ENCODE assay signal across 24 cellular contexts in the genomic region with DNA sequence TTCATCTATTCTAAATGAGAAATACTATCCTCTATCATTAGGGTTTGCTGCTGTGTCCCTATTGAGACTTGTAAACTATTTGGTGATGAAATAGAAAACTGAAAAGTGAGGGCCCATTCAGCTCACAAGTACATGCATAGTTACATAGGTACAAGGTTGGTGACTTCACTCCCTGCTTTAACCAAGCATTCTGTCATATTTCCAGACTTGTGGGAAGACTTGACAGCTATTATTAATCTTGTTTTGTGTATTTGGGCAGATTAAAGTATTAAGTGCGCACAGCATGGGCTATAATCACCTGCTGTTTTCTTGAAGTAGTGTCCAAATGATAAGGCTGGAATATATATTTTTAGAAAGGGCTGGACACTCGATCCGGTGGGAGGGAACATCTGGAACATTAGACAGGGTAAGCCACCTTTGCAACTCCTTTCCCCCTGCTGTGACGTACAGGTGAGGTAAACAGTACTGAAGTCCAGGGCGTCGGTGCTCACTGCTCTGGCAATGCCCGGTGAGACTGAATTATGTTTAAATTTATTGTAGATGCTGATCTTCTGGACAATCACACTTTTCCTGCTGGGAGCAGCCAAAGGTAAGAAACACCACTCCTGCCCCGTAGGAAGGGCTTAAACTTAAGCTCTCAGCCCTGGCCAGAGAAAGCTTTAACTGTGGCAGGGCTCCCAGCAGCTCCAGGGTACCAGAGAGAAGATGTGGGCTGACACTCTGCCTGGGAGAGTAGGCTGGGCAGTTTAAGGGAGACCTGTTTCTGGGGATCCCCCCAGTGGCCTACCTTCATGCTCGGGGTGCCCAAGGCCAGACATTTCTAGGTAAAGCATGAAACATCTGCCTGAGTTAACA. TPM values are rescaled to one million over a fixed set of nuclear protein-coding genes. Genes with fewer than 3 reads are reported as not detected.
DNase-seq lines count a peak whose midpoint lies in the region; ATAC-seq, FAIRE-seq and TF ChIP-seq lines count a peak whose summit lies in the region.
"Had no signal": no experiment of that assay in that cellular context is flagged by ENCODE, and none has a peak within 500 bp of the region (broad histone marks: within the 10 kb centered on the region; RNA-seq: fewer than 3 reads in every experiment).

A gene (plus strand): TSS at position 370 of the 855 bp plus-strand sequence. CDS start 171 bp downstream, at position 541.

- TF ChIP-seq CTCF in HEK293 (tag by site-specific recombination; IDR thresholded peaks at IDR 0.05): no peak
- no peak for TF ChIP-seq CTCF in left lung (IDR thresholded peaks at IDR 0.05)
- TF ChIP-seq CTCF in CD14-positive monocyte (IDR thresholded peaks at IDR 0.05): no peak
- TF ChIP-seq CTCF in heart right ventricle (IDR thresholded peaks at IDR 0.05): no peak

- peak within 1 kb of the TSS in 1 of 7 donors; percentile 54 for H3K27ac Mint-ChIP-seq in CD14-positive monocyte

- WGBS in small intestine, 3 donors: 16 to 56% (median 33%) methylated on average over 9 of the region's 9 CpGs
- 68 to 70% methylated on average over 9 of the region's 9 CpGs for WGBS in heart right ventricle, 2 donors

- H3K36me3 ChIP-seq in HEK293 (ENCODE audit: control insufficient read depth in 2 of 2, insufficient read depth in 1 of 2, low read length in 2 of 2) (no peaks in the 10 kb centered on the region), left lung (no peaks in the 10 kb centered on the region), small intestine (ENCODE audit: control insufficient read depth in 2 of 2, insufficient read depth in 2 of 2, low read length in 2 of 2) (no peaks in the 10 kb centered on the region), heart right ventricle (no peaks in the 10 kb centered on the region)
- H3K36me3 ChIP-seq: BE2C, SJSA1 had no signal

- CTCF ChIA-PET in HEK293 (lab: Yijun Ruan, JAX): no interaction called here

- DNase-seq in NCI-H69 (lab: John Stamatoyannopoulos, UW) (peak; percentile 40), left lung (no peak), small intestine (peak; percentile 68), CD14-positive monocyte (ENCODE audit: low spot score) (no peak), heart right ventricle (no peak)
- DNase-seq: 8988T, ACHN, BE2C, Calu3, DND-41, NCI-H1048, NCI-H1436, NCI-H187, NCI-H226, NCI-H510A, PC-9 had no signal

- intact Hi-C loops in left lung (cut with DNase I): no loop called here
- intact Hi-C loops in CD14-positive monocyte (cut with micrococcal nuclease): no loop called here
- intact Hi-C loops in heart right ventricle (cut with DNase I): no loop called here

- H3K9me3 ChIP-seq in HEK293 (ENCODE audit: control insufficient read depth, insufficient read depth, low read depth, low read length) (no peaks in the 10 kb centered on the region), left lung (no peaks in the 10 kb centered on the region), small intestine (ENCODE audit: control insufficient read depth, low read depth) (no peaks in the 10 kb centered on the region), heart right ventricle (peaks cover 0 to 7% (median 0%) of the 10 kb centered on the region in 11 donors)
- H3K9me3 ChIP-seq: BE2C, SJSA1 had no signal

- no peaks in the 10 kb centered on the region for H3K36me3 Mint-ChIP-seq in CD14-positive monocyte

- H3K27me3 ChIP-seq in left lung (no peaks in the 10 kb centered on the region), small intestine (ENCODE audit: control insufficient read depth in 2 of 2, insufficient read depth in 2 of 2, low read length in 2 of 2) (no peaks in the 10 kb centered on the region), heart right ventricle (peaks cover 0 to 11% (median 0%) of the 10 kb centered on the region in 7 donors)
- H3K27me3 ChIP-seq: BE2C, SJSA1 had no signal

- H3K27me3 Mint-ChIP-seq in CD14-positive monocyte (ENCODE audit: low read depth in 3 of 3): peaks cover 0 to 5% (median 2%) of the 10 kb centered on the region in 3 donors

- H3K9me3 Mint-ChIP-seq in CD14-positive monocyte: peaks cover 0 to 3% (median 1%) of the 10 kb centered on the region in 7 donors

- POLR2A ChIA-PET in HEK293 (lab: Yijun Ruan, JAX): no interaction called here

- H3K4me1 Mint-ChIP-seq in CD14-positive monocyte: no peaks in the 10 kb centered on the region

- no peak within 1 kb of the TSS for H3K4me3 Mint-ChIP-seq in CD14-positive monocyte

- no peak for FAIRE-seq in small intestine (lab: Jason Lieb, UNC)
- FAIRE-seq: GM12892 had no signal

- no peak within 1 kb of the TSS for H3K4me3 ChIP-seq in HEK293 (ENCODE audit: low read depth, low read length)
- no peak within 1 kb of the TSS for H3K4me3 ChIP-seq in left lung
- H3K4me3 ChIP-seq in small intestine (ENCODE audit: low read depth in 1 of 2, low read length in 2 of 2): no peak within 1 kb of the TSS
- H3K4me3 ChIP-seq in heart right ventricle: no peak within 1 kb of the TSS
- H3K4me3 ChIP-seq: PC-9, SJSA1 had no signal

- H3K4me1 ChIP-seq in HEK293 (ENCODE audit: control insufficient read depth, insufficient read depth, low read length) (peaks cover 9% of the 10 kb centered on the region), left lung (no peaks in the 10 kb centered on the region), small intestine (ENCODE audit: control insufficient read depth in 2 of 2, insufficient read depth in 1 of 2, low read depth in 1 of 2, low read length in 1 of 2) (peaks cover 0 to 9% of the 10 kb centered on the region in 2 donors), heart right ventricle (no peaks in the 10 kb centered on the region)
- H3K4me1 ChIP-seq: BE2C, SJSA1 had no signal

- ATAC-seq in left lung (peak; percentile 63), GM19324 (IDR thresholded peaks at IDR 0.05; ENCODE audit: low FRiP score, unreplicated experiment) (no peak), heart right ventricle (no peak)
- ATAC-seq: Right ventricle myocardium inferior had no signal

- H3K27ac ChIP-seq in HEK293 (ENCODE audit: extremely low read depth, low read depth, low read length) (peak within 1 kb of the TSS; percentile 24; the same call in 1 of the 2 replicates), left lung (no peak within 1 kb of the TSS), small intestine (ENCODE audit: low read depth in 1 of 2, low read length in 1 of 2) (no peak within 1 kb of the TSS), heart right ventricle (no peak within 1 kb of the TSS)
- H3K27ac ChIP-seq: PC-9, SJSA1 had no signal

TF ChIP-seq in HEK293, 187 proteins besides CTCF, POLR2A, EP300 and RAD21 (continues in another document):
- TF ChIP-seq ZNF548 (tag by site-specific recombination; IDR thresholded peaks at IDR 0.05) (no peak), ZNF658 (tag by site-specific recombination; IDR thresholded peaks at IDR 0.05) (no peak), ZNF169 (tag by site-specific recombination; IDR thresholded peaks at IDR 0.05) (no peak), ZNF433 (tag by site-specific recombination; IDR thresholded peaks at IDR 0.05; ENCODE audit: low read depth) (no peak), ZNF311 (tag by site-specific recombination; IDR thresholded peaks at IDR 0.05; ENCODE audit: borderline replicate concordance) (no peak), ZNF560 (tag by site-specific recombination; IDR thresholded peaks at IDR 0.05; ENCODE audit: borderline replicate concordance) (no peak)
- TF ChIP-seq, protein P1, sequence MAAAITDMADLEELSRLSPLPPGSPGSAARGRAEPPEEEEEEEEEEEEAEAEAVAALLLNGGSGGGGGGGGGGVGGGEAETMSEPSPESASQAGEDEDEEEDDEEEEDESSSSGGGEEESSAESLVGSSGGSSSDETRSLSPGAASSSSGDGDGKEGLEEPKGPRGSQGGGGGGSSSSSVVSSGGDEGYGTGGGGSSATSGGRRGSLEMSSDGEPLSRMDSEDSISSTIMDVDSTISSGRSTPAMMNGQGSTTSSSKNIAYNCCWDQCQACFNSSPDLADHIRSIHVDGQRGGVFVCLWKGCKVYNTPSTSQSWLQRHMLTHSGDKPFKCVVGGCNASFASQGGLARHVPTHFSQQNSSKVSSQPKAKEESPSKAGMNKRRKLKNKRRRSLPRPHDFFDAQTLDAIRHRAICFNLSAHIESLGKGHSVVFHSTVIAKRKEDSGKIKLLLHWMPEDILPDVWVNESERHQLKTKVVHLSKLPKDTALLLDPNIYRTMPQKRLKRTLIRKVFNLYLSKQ (tag by site-specific recombination; IDR thresholded peaks at IDR 0.05; ENCODE audit: borderline replicate concordance): no peak
- TF ChIP-seq, protein P2, sequence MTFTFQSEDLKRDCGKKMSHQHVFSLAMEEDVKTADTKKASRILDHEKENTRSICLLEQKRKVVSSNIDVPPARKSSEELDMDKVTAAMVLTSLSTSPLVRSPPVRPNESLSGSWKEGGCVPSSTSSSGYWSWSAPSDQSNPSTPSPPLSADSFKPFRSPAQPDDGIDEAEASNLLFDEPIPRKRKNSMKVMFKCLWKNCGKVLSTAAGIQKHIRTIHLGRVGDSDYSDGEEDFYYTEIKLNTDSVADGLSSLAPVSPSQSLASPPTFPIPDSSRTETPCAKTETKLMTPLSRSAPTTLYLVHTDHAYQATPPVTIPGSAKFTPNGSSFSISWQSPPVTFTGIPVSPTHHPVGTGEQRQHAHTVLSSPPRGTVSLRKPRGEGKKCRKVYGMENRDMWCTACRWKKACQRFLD (tag by site-specific recombination; IDR thresholded peaks at IDR 0.05): no peak
- TF ChIP-seq, protein P3, sequence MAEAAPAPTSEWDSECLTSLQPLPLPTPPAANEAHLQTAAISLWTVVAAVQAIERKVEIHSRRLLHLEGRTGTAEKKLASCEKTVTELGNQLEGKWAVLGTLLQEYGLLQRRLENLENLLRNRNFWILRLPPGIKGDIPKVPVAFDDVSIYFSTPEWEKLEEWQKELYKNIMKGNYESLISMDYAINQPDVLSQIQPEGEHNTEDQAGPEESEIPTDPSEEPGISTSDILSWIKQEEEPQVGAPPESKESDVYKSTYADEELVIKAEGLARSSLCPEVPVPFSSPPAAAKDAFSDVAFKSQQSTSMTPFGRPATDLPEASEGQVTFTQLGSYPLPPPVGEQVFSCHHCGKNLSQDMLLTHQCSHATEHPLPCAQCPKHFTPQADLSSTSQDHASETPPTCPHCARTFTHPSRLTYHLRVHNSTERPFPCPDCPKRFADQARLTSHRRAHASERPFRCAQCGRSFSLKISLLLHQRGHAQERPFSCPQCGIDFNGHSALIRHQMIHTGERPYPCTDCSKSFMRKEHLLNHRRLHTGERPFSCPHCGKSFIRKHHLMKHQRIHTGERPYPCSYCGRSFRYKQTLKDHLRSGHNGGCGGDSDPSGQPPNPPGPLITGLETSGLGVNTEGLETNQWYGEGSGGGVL (tag by site-specific recombination; IDR thresholded peaks at IDR 0.05): no peak

RNA-seq across cellular contexts. Expression of the gene that starts here (rescaled TPM):
- not detected for total RNA-seq in left lung
- 1 to 10 TPM in 2 of 3 donors, under 1 TPM in 1; 0.16 to 4.5 (median 2.7) TPM for polyA plus RNA-seq in small intestine
- not detected for polyA plus RNA-seq in CD14-positive monocyte
- total RNA-seq in heart right ventricle: 1 to 10 TPM in 1 of 10 donors, under 1 TPM in 6, not detected in 3; 0.31 to 1.2 (median 0.69) TPM
- polyA plus RNA-seq in heart right ventricle: under 1 TPM in 1 of 2 donors, not detected in 1; 0.16 TPM
- total RNA-seq: Calu3, H4, HT-29, PC-9, Right ventricle myocardium inferior, RPMI7951, SJSA1 had no signal

Comparison
In these comparisons a context has a peak if more than half of its experiments do, and no peak if none do; other contexts are left out.
1. Peak in ATAC-seq in left lung; RNA of the gene not detected or under 1 TPM.
2. DNase-seq: peak in NCI-H69 (single experiment) and small intestine (single experiment); none in left lung (0 of 2), CD14-positive monocyte (single experiment) and heart right ventricle (0 of 2).